In genomic region chr5:149747833-149748366, GRCh38 we compare ENCODE assay signal across 15 cellular contexts. TPM values are rescaled to one million over a fixed set of nuclear protein-coding genes. Genes with fewer than 3 reads are reported as not detected.
A peak's percentile ranks its signal among the peaks of the same experiment; 100 is the strongest.
DNase-seq lines count a peak whose midpoint lies in the region; ATAC-seq, FAIRE-seq and TF ChIP-seq lines count a peak whose summit lies in the region.
"Had no signal": no experiment of that assay in that cellular context is flagged by ENCODE, and none has a peak within 500 bp of the region (broad histone marks: within the 10 kb centered on the region; RNA-seq: fewer than 3 reads in every experiment).

No MANE protein-coding gene starts in this region.

- H3K27me3 ChIP-seq in Peyer's patch (no peaks in the 10 kb centered on the region), left lung (no peaks in the 10 kb centered on the region), small intestine (ENCODE audit: control insufficient read depth in 2 of 2, insufficient read depth in 2 of 2, low read length in 2 of 2) (no peaks in the 10 kb centered on the region)
- H3K27me3 ChIP-seq: pancreas had no signal

- peak in 1 of 3 donors; percentile 67 for DNase-seq in Peyer's patch
- DNase-seq in left lung = no peak
- peak; percentile 73 for DNase-seq in small intestine
- DNase-seq in SW 1271 (lab: John Stamatoyannopoulos, UW) = no peak
- no peak for DNase-seq in GM10266 (ENCODE audit: extremely low spot score)
- no peak for DNase-seq in stimulated activated CD4-positive, alpha-beta T cell treated with anti-CD3 and anti-CD28 coated beads, Interleukin-4, amount 100 ng/mL, for 24 hours
- DNase-seq: activated CD8-positive, alpha-beta memory T cell treated with anti-CD3 and anti-CD28 coated beads, Interleukin-2, amount 10 ng/mL, durations not matched to agents 7 days and 5 days; hypothalamus; NCI-H2107; NK-92 treated with Interleukin-12 subunit alpha and Interleukin-12 subunit beta, amount 100 ng/mL, for 24 hours; stimulated activated CD4-positive, alpha-beta T cell treated with anti-CD3 and anti-CD28 coated beads, Interleukin-2, amount 100 ng/mL, for 48 hours had no signal

- intact Hi-C loops in left lung (cut with DNase I) = no loop called here

- peak overlapping the region in 3 of 4 donors; percentile 73 to 91 (median 77) for H3K27ac ChIP-seq in Peyer's patch
- H3K27ac ChIP-seq in left lung = no peak overlapping the region
- H3K27ac ChIP-seq in small intestine (ENCODE audit: low read depth in 1 of 2, low read length in 1 of 2) = peak overlapping the region; percentile 84 to 90
- H3K27ac ChIP-seq: pancreas had no signal

- H3K4me1 ChIP-seq in Peyer's patch (peaks cover 0 to 29% (median 0%) of the 10 kb centered on the region in 4 donors), left lung (peaks cover 0 to 17% of the 10 kb centered on the region in 2 donors), small intestine (ENCODE audit: control insufficient read depth in 2 of 2, insufficient read depth in 1 of 2, low read depth in 1 of 2, low read length in 1 of 2) (peaks cover 0 to 11% of the 10 kb centered on the region in 2 donors)
- H3K4me1 ChIP-seq: HAP-1, pancreas had no signal

- TF ChIP-seq POLR2A in Peyer's patch (IDR thresholded peaks at IDR 0.05) = no peak

- no peak for FAIRE-seq in small intestine (lab: Jason Lieb, UNC)
- FAIRE-seq: GM18507, pancreas had no signal

- peak; percentile 41 for ATAC-seq in GM19463 (IDR thresholded peaks at IDR 0.05; ENCODE audit: unreplicated experiment)
- peak; percentile 13 for ATAC-seq in left lung
- ATAC-seq: activated CD8-positive, alpha-beta memory T cell treated with anti-CD3 and anti-CD28 coated beads, Interleukin-2, amount 10 ng/mL, durations not matched to agents 7 days and 5 days had no signal

- no peak for TF ChIP-seq CTCF in Peyer's patch (IDR thresholded peaks at IDR 0.05)
- TF ChIP-seq CTCF in left lung (IDR thresholded peaks at IDR 0.05) = no peak
- TF ChIP-seq CTCF in GM10266 (IDR thresholded peaks at IDR 0.05; ENCODE audit: control insufficient read depth, insufficient read depth, low read depth, missing control alignments) = no peak

- no peak overlapping the region for H3K4me3 ChIP-seq in Peyer's patch
- H3K4me3 ChIP-seq in left lung = no peak overlapping the region
- H3K4me3 ChIP-seq in small intestine (ENCODE audit: low read depth in 1 of 2, low read length in 2 of 2) = no peak overlapping the region
- H3K4me3 ChIP-seq: HAP-1, pancreas had no signal

- 8 to 60% (median 40%) methylated on average over 2 of the region's 2 CpGs for WGBS in small intestine, 3 donors

- no peaks in the 10 kb centered on the region for H3K36me3 ChIP-seq in Peyer's patch
- no peaks in the 10 kb centered on the region for H3K36me3 ChIP-seq in left lung
- H3K36me3 ChIP-seq in small intestine (ENCODE audit: control insufficient read depth in 2 of 2, insufficient read depth in 2 of 2, low read length in 2 of 2) = peaks cover 0 to 2% of the 10 kb centered on the region in 2 donors
- H3K36me3 ChIP-seq: pancreas had no signal

- H3K9me3 ChIP-seq in Peyer's patch (no peaks in the 10 kb centered on the region), left lung (no peaks in the 10 kb centered on the region), small intestine (ENCODE audit: control insufficient read depth, low read depth) (no peaks in the 10 kb centered on the region)
- H3K9me3 ChIP-seq: HAP-1, pancreas had no signal

RNA-seq across cellular contexts. Expression of gene PPARGC1B, which starts 17.8 kb away (rescaled TPM):
- 10 to 100 TPM; 36.8 to 53.6 (median 46.7) TPM for total RNA-seq in Peyer's patch
- 1 to 10 TPM; 3.6 to 7.3 TPM for total RNA-seq in left lung
- polyA plus RNA-seq in small intestine = 1 to 10 TPM; 3.0 to 8.9 (median 5.6) TPM

Comparison
In these comparisons a context has a peak if more than half of its experiments do, and no peak if none do; other contexts are left out.
1. H3K27ac ChIP-seq: peak in Peyer's patch (3 of 4) and small intestine (2 of 2); none in left lung (0 of 2).
2. RNA of gene PPARGC1B, which starts 17.8 kb away (total RNA-seq): 36.8 to 53.6 TPM in Peyer's patch; 3.6 to 7.3 TPM in left lung; every median in the first group is over 4 times any median in the second.